Comparison of ENCODE assay signal across 12 cellular contexts in genomic region chr1:23575226-23575810, GRCh38. TPM values are rescaled to one million over a fixed set of nuclear protein-coding genes. Genes with fewer than 3 reads are reported as not detected.
DNase-seq lines count a peak whose midpoint lies in the region; ATAC-seq, FAIRE-seq and TF ChIP-seq lines count a peak whose summit lies in the region.
"Had no signal": no experiment of that assay in that cellular context is flagged by ENCODE, and none has a peak within 500 bp of the region (broad histone marks: within the 10 kb centered on the region; RNA-seq: fewer than 3 reads in every experiment).

No MANE protein-coding gene starts in this region.

- H3K56ac ChIP-seq in mesendoderm (ENCODE audit: low read length), result no peak overlapping the region

- no peak overlapping the region for H3K4me3 ChIP-seq in SK-N-SH (ENCODE audit: low read depth in 2 of 2, low read length in 1 of 2)
- H3K4me3 ChIP-seq in astrocyte (ENCODE audit: insufficient read depth, low read depth, low read length), result no peak overlapping the region
- H3K4me3 ChIP-seq in mesendoderm (ENCODE audit: low read length), result no peak overlapping the region
- no peak overlapping the region for H3K4me3 ChIP-seq in stomach smooth muscle (ENCODE audit: low read length in 2 of 2)

- CTCF ChIA-PET in SK-N-SH (lab: Yijun Ruan, JAX), result interaction anchor here (1.1 to 4.0 kb wide), 5 partner anchors 11 to 62 kb away, joined by 3 to 23 read pairs (median 8); no protein-coding TSS in a partner anchor

- no peak overlapping the region for H3K4ac ChIP-seq in mesendoderm (ENCODE audit: low read depth, low read length)

- H3K4me1 Mint-ChIP-seq in astrocyte (ENCODE audit: low read depth, unreplicated experiment), result peaks cover 37% of the 10 kb centered on the region
- peaks cover 4% of the 10 kb centered on the region for H3K4me1 Mint-ChIP-seq in glutamatergic neuron (ENCODE audit: low read depth, unreplicated experiment)

- no peaks in the 10 kb centered on the region for H4K20me1 ChIP-seq in SK-N-SH (ENCODE audit: insufficient read depth)
- H4K20me1 ChIP-seq in astrocyte (ENCODE audit: insufficient read depth, low read length), result no peaks in the 10 kb centered on the region

- H3K36me3 Mint-ChIP-seq in astrocyte (ENCODE audit: low read depth, unreplicated experiment) (no peaks in the 10 kb centered on the region), glutamatergic neuron (ENCODE audit: unreplicated experiment) (peaks cover 7% of the 10 kb centered on the region)

- H4K8ac ChIP-seq in mesendoderm (ENCODE audit: low read depth, low read length), result no peak overlapping the region

- FAIRE-seq in astrocyte (lab: Jason Lieb, UNC), result no peak

- H2BK5ac ChIP-seq in mesendoderm (ENCODE audit: low read length), result no peak overlapping the region

- peak overlapping the region; percentile 9 for H3K18ac ChIP-seq in mesendoderm (ENCODE audit: low read length)

- peaks cover 2 to 32% of the 10 kb centered on the region in 2 experiments for H3K4me1 ChIP-seq in SK-N-SH (ENCODE audit: control insufficient read depth in 1 of 2, insufficient read depth in 2 of 2, low read depth in 1 of 2, low read length in 1 of 2)
- H3K4me1 ChIP-seq in astrocyte (ENCODE audit: insufficient read depth, low read length), result peaks cover 37% of the 10 kb centered on the region
- H3K4me1 ChIP-seq in mesendoderm (ENCODE audit: control insufficient read depth, low read depth, low read length), result peaks cover 3% of the 10 kb centered on the region
- peaks cover 34% of the 10 kb centered on the region for H3K4me1 ChIP-seq in stomach smooth muscle (ENCODE audit: control insufficient read depth, insufficient read depth, low read length)

- ATAC-seq in SK-N-SH treated with all-trans-retinoic acid at 6 μM for 48 hours (no peak), GM21526 (IDR thresholded peaks at IDR 0.05; ENCODE audit: low FRiP score, unreplicated experiment) (no peak)
- ATAC-seq in activated CD4-positive, CD25-positive, alpha-beta regulatory T cell treated with anti-CD3 and anti-CD28 coated beads, Interleukin-2, amount 50 U/mL, for 24 hours, result no peak

- H3K9me3 Mint-ChIP-seq in astrocyte (ENCODE audit: unreplicated experiment) (peaks cover 3% of the 10 kb centered on the region), glutamatergic neuron (ENCODE audit: unreplicated experiment) (peaks cover 2% of the 10 kb centered on the region)
- H3K9me3 Mint-ChIP-seq: activated naive CD4-positive, alpha-beta T cell treated with anti-CD3 and anti-CD28 coated beads, Interleukin-2, amount 10 ng/mL, durations not matched to agents 7 days and 5 days had no signal

- H3K27me3 ChIP-seq in SK-N-SH (ENCODE audit: insufficient read depth), result no peaks in the 10 kb centered on the region
- no peaks in the 10 kb centered on the region for H3K27me3 ChIP-seq in astrocyte (ENCODE audit: insufficient read depth, low read length)
- H3K27me3 ChIP-seq in mesendoderm (ENCODE audit: insufficient read depth, low read length, poor library complexity), result no peaks in the 10 kb centered on the region
- H3K27me3 ChIP-seq in stomach smooth muscle (ENCODE audit: control insufficient read depth in 1 of 2, insufficient read depth in 2 of 2, low read length in 2 of 2), result no peaks in the 10 kb centered on the region

- no peaks in the 10 kb centered on the region for H3K9me2 ChIP-seq in SK-N-SH

- no peak overlapping the region for H2BK120ac ChIP-seq in mesendoderm (ENCODE audit: low read depth, low read length)

- H3K36me3 ChIP-seq in SK-N-SH (replicated peaks in 1 of 2; ENCODE audit: control insufficient read depth in 1 of 2, insufficient read depth in 2 of 2, low read length in 1 of 2) (no peaks in the 10 kb centered on the region), astrocyte (ENCODE audit: insufficient read depth, low read length) (no peaks in the 10 kb centered on the region), mesendoderm (ENCODE audit: control insufficient read depth, insufficient read depth, low read length) (no peaks in the 10 kb centered on the region), stomach smooth muscle (ENCODE audit: control insufficient read depth in 2 of 2, insufficient read depth in 2 of 2, low read length in 2 of 2) (no peaks in the 10 kb centered on the region)

- H3K9me3 ChIP-seq in SK-N-SH, result no peaks in the 10 kb centered on the region
- H3K9me3 ChIP-seq in astrocyte (ENCODE audit: insufficient read depth, low read depth, low read length), result no peaks in the 10 kb centered on the region
- H3K9me3 ChIP-seq in stomach smooth muscle (ENCODE audit: control insufficient read depth in 2 of 2, low read length in 2 of 2), result no peaks in the 10 kb centered on the region

- H4K5ac ChIP-seq in mesendoderm (ENCODE audit: low read length), result no peak overlapping the region

- H3K4me2 ChIP-seq in SK-N-SH (peak overlapping the region; percentile 90; the same call in 1 of the 2 replicates), astrocyte (ENCODE audit: low read length) (no peak overlapping the region), mesendoderm (ENCODE audit: low read length) (no peak overlapping the region)

- no peak overlapping the region for H2BK15ac ChIP-seq in mesendoderm (replicated peaks; ENCODE audit: low read depth)

- H3K79me2 ChIP-seq in SK-N-SH (ENCODE audit: insufficient read depth) (peaks cover 9% of the 10 kb centered on the region; the same call in 1 of the 2 replicates), astrocyte (ENCODE audit: insufficient read depth, low read length) (no peaks in the 10 kb centered on the region), mesendoderm (ENCODE audit: control insufficient read depth, insufficient read depth, low read length) (no peaks in the 10 kb centered on the region)

- H3F3A ChIP-seq in SK-N-SH (replicated peaks; ENCODE audit: insufficient read depth), result peaks cover 36% of the 10 kb centered on the region

- TF ChIP-seq EP300 in SK-N-SH (IDR thresholded peaks at IDR 0.05; ENCODE audit: borderline replicate concordance in 1 of 2, low read depth in 1 of 2, low read length in 1 of 2), result no peak

- no peaks in the 10 kb centered on the region for H3K79me1 ChIP-seq in mesendoderm (ENCODE audit: low read length)

- TF ChIP-seq CTCF in SK-N-SH (IDR thresholded peaks at IDR 0.05) (no peak), astrocyte (IDR thresholded peaks at IDR 0.05; ENCODE audit: insufficient read depth, low read depth, low read length) (no peak), glutamatergic neuron (IDR thresholded peaks at IDR 0.05; ENCODE audit: partially characterized antibody, unreplicated experiment) (no peak)

- no peak overlapping the region for H2AK5ac ChIP-seq in mesendoderm (ENCODE audit: low read length)

- TF ChIP-seq RAD21 in SK-N-SH (IDR thresholded peaks at IDR 0.05; ENCODE audit: low read length), result no peak

- H2AFZ ChIP-seq in SK-N-SH (ENCODE audit: low read depth), result no peak overlapping the region
- no peak overlapping the region for H2AFZ ChIP-seq in astrocyte (ENCODE audit: low read depth, low read length)

- peak overlapping the region; percentile 24 for H3K27ac Mint-ChIP-seq in astrocyte (ENCODE audit: unreplicated experiment)
- no peak overlapping the region for H3K27ac Mint-ChIP-seq in glutamatergic neuron (ENCODE audit: unreplicated experiment)
- H3K27ac Mint-ChIP-seq: activated naive CD4-positive, alpha-beta T cell treated with anti-CD3 and anti-CD28 coated beads, Interleukin-2, amount 10 ng/mL, durations not matched to agents 7 days and 5 days had no signal

- H3K27me3 Mint-ChIP-seq in astrocyte (ENCODE audit: low read depth, unreplicated experiment) (no peaks in the 10 kb centered on the region), glutamatergic neuron (ENCODE audit: unreplicated experiment) (peaks cover 4% of the 10 kb centered on the region)

- POLR2A ChIA-PET in SK-N-SH (lab: Yijun Ruan, JAX), result interaction anchor here (0.6 kb wide), 1 partner anchor 88 kb away, joined by 3 read pairs; no protein-coding TSS in a partner anchor

- H3K27ac ChIP-seq in SK-N-SH (ENCODE audit: low read depth in 2 of 2, low read length in 1 of 2) (peak overlapping the region in 1 of 2 experiments; percentile 99; a peak in 1 of 4 replicates), astrocyte (ENCODE audit: low read depth, low read length) (peak overlapping the region; percentile 97), mesendoderm (ENCODE audit: low read depth, low read length) (no peak overlapping the region), stomach smooth muscle (ENCODE audit: low read length) (peak overlapping the region; percentile 85)

- H3K4me3 Mint-ChIP-seq in astrocyte (ENCODE audit: unreplicated experiment), result peak overlapping the region; percentile 15
- H3K4me3 Mint-ChIP-seq in glutamatergic neuron (ENCODE audit: unreplicated experiment), result no peak overlapping the region
- H3K4me3 Mint-ChIP-seq: activated naive CD4-positive, alpha-beta T cell treated with anti-CD3 and anti-CD28 coated beads, Interleukin-2, amount 10 ng/mL, durations not matched to agents 7 days and 5 days had no signal

- no peak overlapping the region for H3K23ac ChIP-seq in mesendoderm (ENCODE audit: low read length)

- no peak overlapping the region for H3K9ac ChIP-seq in SK-N-SH
- peak overlapping the region; percentile 78 for H3K9ac ChIP-seq in astrocyte (ENCODE audit: low read length)
- H3K9ac ChIP-seq in mesendoderm (ENCODE audit: low read length), result no peak overlapping the region
- H3K9ac ChIP-seq in stomach smooth muscle (ENCODE audit: low read length in 2 of 2), result no peak overlapping the region

- no peak for DNase-seq in SK-N-SH
- no peak for DNase-seq in astrocyte (ENCODE audit: low read depth)
- no peak for DNase-seq in mesendoderm
- no peak for DNase-seq in glutamatergic neuron
- DNase-seq: activated naive CD4-positive, alpha-beta T cell treated with anti-CD3 and anti-CD28 coated beads, Interleukin-2, amount 10 ng/mL, durations not matched to agents 7 days and 5 days; cortex of kidney; GOT3; OCI-M1 had no signal

- WGBS in SK-N-SH (ENCODE audit: low lambda C conversion rate), result 75% methylated on average over 5 of the region's 5 CpGs
- no CpG with 5 or more reads among the region's 5 CpGs for WGBS in mesendoderm (ENCODE audit: extremely low coverage, insufficient coverage, low lambda C conversion rate)

TF ChIP-seq in SK-N-SH, 30 proteins besides CTCF, POLR2A, EP300 and RAD21:
- TF ChIP-seq YY1 (IDR thresholded peaks at IDR 0.05; ENCODE audit: low read depth), result no peak
- no peak for TF ChIP-seq MXI1 (IDR thresholded peaks at IDR 0.05; ENCODE audit: low read depth, low read length)

TF ChIP-seq in SK-N-SH treated with all-trans-retinoic acid at 6 μM for 48 hours, 23 proteins besides CTCF, POLR2A, EP300 and RAD21 (continues in another document):
- no peak for TF ChIP-seq ZNF70 (CRISPR knock-in tag; IDR thresholded peaks at IDR 0.05)
- TF ChIP-seq OSR1 (CRISPR knock-in tag; IDR thresholded peaks at IDR 0.05), result no peak

RNA-seq across cellular contexts. Expression of gene ID3, which starts 16.0 kb away (rescaled TPM):
- polyA plus RNA-seq in SK-N-SH (2012; rRNA removed), result 394 and 504 TPM in 2 replicates
- polyA plus RNA-seq in SK-N-SH (2012; cell fraction: cytosol; rRNA removed), result 247 and 268 TPM in 2 replicates
- 1,333 and 1,662 TPM in 2 replicates for polyA plus RNA-seq in SK-N-SH (2012; cell fraction: nucleus; rRNA removed)
- total RNA-seq in astrocyte, result 91.4 and 94.3 TPM in 2 replicates
- 209 TPM for polyA plus RNA-seq in mesendoderm (2013, experiment 1 of 2)
- polyA plus RNA-seq in mesendoderm (2013, experiment 2 of 2), result 208 TPM
- total RNA-seq in glutamatergic neuron (ENCODE audit: unreplicated experiment), result 10.9 TPM

RNA-seq across cellular contexts. Expression of gene E2F2, which starts 44.3 kb away (rescaled TPM):
- 0.43 and 0.44 TPM in 2 replicates for polyA plus RNA-seq in SK-N-SH (2012; rRNA removed)
- polyA plus RNA-seq in SK-N-SH (2012; cell fraction: cytosol; rRNA removed), result 0.30 and 0.47 TPM in 2 replicates
- polyA plus RNA-seq in SK-N-SH (2012; cell fraction: nucleus; rRNA removed), result 1.1 and 1.7 TPM in 2 replicates
- total RNA-seq in astrocyte (0.11 TPM in 1 of 2 replicates, not detected in the other), glutamatergic neuron (ENCODE audit: unreplicated experiment) (5.4 TPM)
- 2.1 TPM for polyA plus RNA-seq in mesendoderm (2013, experiment 1 of 2)
- polyA plus RNA-seq in mesendoderm (2013, experiment 2 of 2), result 1.8 TPM
